ENCODE assay signal across 21 cellular contexts in the genomic region with DNA sequence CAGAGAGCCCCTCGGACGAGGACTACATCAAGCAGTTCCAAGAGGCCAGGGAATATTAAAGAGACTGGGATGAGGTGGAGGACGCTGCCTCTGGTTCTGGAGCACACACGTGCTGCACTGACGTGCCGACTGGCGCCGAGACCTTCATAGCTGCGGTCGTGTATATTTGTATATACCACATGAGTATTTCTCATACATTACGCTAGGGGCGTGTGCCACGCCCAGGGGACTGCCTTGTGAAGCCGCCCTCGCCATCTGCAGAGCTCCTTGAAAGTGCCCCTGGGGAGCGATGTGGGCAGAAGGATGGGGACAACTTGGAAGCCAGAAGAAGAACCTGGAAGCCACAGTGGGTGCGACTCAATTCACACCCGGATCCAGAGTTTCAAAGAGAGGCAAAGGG.
DNase-seq lines count a peak whose midpoint lies in the region; ATAC-seq and TF ChIP-seq lines count a peak whose summit lies in the region.
"Had no signal": no experiment of that assay in that cellular context is flagged by ENCODE, and none has a peak within 500 bp of the region (broad histone marks: within the 10 kb centered on the region; RNA-seq: fewer than 3 reads in every experiment).

No MANE protein-coding gene starts in this region.

- no peaks in the 10 kb centered on the region for H3K36me3 ChIP-seq in BLaER1
- no peaks in the 10 kb centered on the region for H3K36me3 ChIP-seq in CD4-positive, alpha-beta memory T cell (ENCODE audit: insufficient read depth, low read length)
- no peaks in the 10 kb centered on the region for H3K36me3 ChIP-seq in CD8-positive, alpha-beta T cell (ENCODE audit: insufficient read depth, low read length)

- no peaks in the 10 kb centered on the region for H3K4me1 Mint-ChIP-seq in CD4-positive, alpha-beta memory T cell
- H3K4me1 Mint-ChIP-seq in CD8-positive, alpha-beta T cell (ENCODE audit: low read depth) = no peaks in the 10 kb centered on the region

- CTCF ChIA-PET in CD4-positive, alpha-beta memory T cell (lab: Charles Lee; ENCODE audit: partially characterized antibody) = no interaction called here
- CTCF ChIA-PET in CD8-positive, alpha-beta T cell (lab: Charles Lee) = no interaction called here

- peak overlapping the region; percentile 65 for H3K4me2 ChIP-seq in BLaER1
- H3K4me2 ChIP-seq: A549, KMS-11 had no signal

- POLR2A ChIA-PET in CD4-positive, alpha-beta memory T cell (lab: Charles Lee; ENCODE audit: partially characterized antibody) = no interaction called here
- POLR2A ChIA-PET in CD8-positive, alpha-beta T cell (lab: Charles Lee) = no interaction called here

- DNase-seq in GM13976 (ENCODE audit: low spot score) = peak; percentile 1
- peak; percentile 93 for DNase-seq in NCI-H2171 (lab: John Stamatoyannopoulos, UW)
- no peak for DNase-seq in amniotic stem cell (lab: John Stamatoyannopoulos, UW)
- no peak for DNase-seq in CD4-positive, alpha-beta memory T cell
- no peak for DNase-seq in KBM-7
- DNase-seq in CD8-positive, alpha-beta T cell = no peak
- DNase-seq: AML-193, NCI-H1105, NCI-H1436 treated with DMSO at 0.1 percent for 48 hours, NCI-H187 treated with DMSO at 0.1 percent for 48 hours, NCI-H446, NCI-H526 treated with DMSO at 0.1 percent for 48 hours, SHP77 treated with DMSO at 0.1 percent for 48 hours, SW 1271, T-helper 17 cell, T1000 had no signal

- no peak overlapping the region for H3K27ac Mint-ChIP-seq in CD4-positive, alpha-beta memory T cell
- H3K27ac Mint-ChIP-seq in CD8-positive, alpha-beta T cell = no peak overlapping the region
- H3K27ac Mint-ChIP-seq: T-helper 17 cell had no signal

- no peak overlapping the region for H3K4me3 Mint-ChIP-seq in CD4-positive, alpha-beta memory T cell
- H3K4me3 Mint-ChIP-seq in CD8-positive, alpha-beta T cell = no peak overlapping the region
- H3K4me3 Mint-ChIP-seq: T-helper 17 cell had no signal

- H4K20me1 ChIP-seq in BLaER1 = no peaks in the 10 kb centered on the region

- H3K9me3 Mint-ChIP-seq in CD4-positive, alpha-beta memory T cell = peaks cover 0 to 3% (median 0%) of the 10 kb centered on the region in 8 donors
- no peaks in the 10 kb centered on the region for H3K9me3 Mint-ChIP-seq in CD8-positive, alpha-beta T cell

- in situ Hi-C loops in GM13976 (cut with MboI; ENCODE audit: low sequenced_read_pairs, unreplicated experiment) (loop anchor here (10.0 kb wide), 1 partner anchor 185 kb away; no protein-coding TSS in a partner anchor), KBM-7 (cut with MboI; ENCODE audit: low pct_unique_long_range_greater_than_20kb, low sequenced_read_pairs) (no loop called here)

- H3K36me3 Mint-ChIP-seq in CD4-positive, alpha-beta memory T cell = peaks cover 5 to 12% of the 10 kb centered on the region in 2 donors
- H3K36me3 Mint-ChIP-seq in CD8-positive, alpha-beta T cell = no peaks in the 10 kb centered on the region

- H3K27me3 Mint-ChIP-seq in CD4-positive, alpha-beta memory T cell = no peaks in the 10 kb centered on the region
- peaks cover 4% of the 10 kb centered on the region for H3K27me3 Mint-ChIP-seq in CD8-positive, alpha-beta T cell (ENCODE audit: low read depth)
- H3K27me3 Mint-ChIP-seq: T-helper 17 cell had no signal

- no peak overlapping the region for H3K4me3 ChIP-seq in BLaER1
- H3K4me3 ChIP-seq in CD4-positive, alpha-beta memory T cell (ENCODE audit: low read length in 2 of 2) = no peak overlapping the region
- no peak overlapping the region for H3K4me3 ChIP-seq in CD8-positive, alpha-beta T cell (ENCODE audit: low read depth, low read length)
- H3K4me3 ChIP-seq: A549, GM12878 had no signal

- H3K27me3 ChIP-seq in BLaER1 = no peaks in the 10 kb centered on the region
- no peaks in the 10 kb centered on the region for H3K27me3 ChIP-seq in CD4-positive, alpha-beta memory T cell (ENCODE audit: insufficient read depth, low read length)
- no peaks in the 10 kb centered on the region for H3K27me3 ChIP-seq in CD8-positive, alpha-beta T cell (ENCODE audit: insufficient read depth, low read length)

- H3K9me3 ChIP-seq in BLaER1 = no peaks in the 10 kb centered on the region
- H3K9me3 ChIP-seq in CD4-positive, alpha-beta memory T cell (ENCODE audit: control insufficient read depth in 1 of 2, low read length in 2 of 2) = no peaks in the 10 kb centered on the region
- H3K9me3 ChIP-seq in CD8-positive, alpha-beta T cell (ENCODE audit: low read length) = no peaks in the 10 kb centered on the region
- H3K9me3 ChIP-seq: A549 had no signal

- intact Hi-C loops in CD4-positive, alpha-beta memory T cell (cut with micrococcal nuclease) = no loop called here
- intact Hi-C loops in CD8-positive, alpha-beta T cell (cut with DNase I, micrococcal nuclease) = no loop called here

- no peak for TF ChIP-seq CTCF in GM13976 (IDR thresholded peaks at IDR 0.05; ENCODE audit: borderline replicate concordance, control extremely low read depth, extremely low read depth, insufficient read depth, missing control alignments)
- TF ChIP-seq CTCF in CD8-positive, alpha-beta T cell (IDR thresholded peaks at IDR 0.05) = no peak

- ATAC-seq in SK-N-SH treated with all-trans-retinoic acid at 6 μM for 48 hours = peak; percentile 78
- no peak for ATAC-seq in CD8-positive, alpha-beta T cell
- ATAC-seq: A549, GM12878, T-helper 17 cell had no signal

- H3K27ac ChIP-seq in BLaER1 = no peak overlapping the region
- H3K27ac ChIP-seq in CD4-positive, alpha-beta memory T cell (ENCODE audit: low read depth, low read length) = no peak overlapping the region
- no peak overlapping the region for H3K27ac ChIP-seq in CD8-positive, alpha-beta T cell (ENCODE audit: low read depth, low read length)
- H3K27ac ChIP-seq: A549, KMS-11 had no signal

- H3K4me1 ChIP-seq in BLaER1 = peaks cover 35% of the 10 kb centered on the region
- H3K4me1 ChIP-seq in CD4-positive, alpha-beta memory T cell (ENCODE audit: insufficient read depth, low read length) = no peaks in the 10 kb centered on the region
- no peaks in the 10 kb centered on the region for H3K4me1 ChIP-seq in CD8-positive, alpha-beta T cell (ENCODE audit: insufficient read depth, low read length)
- H3K4me1 ChIP-seq: A549 had no signal

- H3K9ac ChIP-seq in BLaER1 = no peak overlapping the region
- H3K9ac ChIP-seq: KMS-11 had no signal

TF ChIP-seq in SK-N-SH treated with all-trans-retinoic acid at 6 μM for 48 hours, 23 proteins besides CTCF, POLR2A, EP300 and RAD21:
- TF ChIP-seq ZFP3 (CRISPR knock-in tag; IDR thresholded peaks at IDR 0.05) = no peak

Comparison
In these comparisons a context has a peak if more than half of its experiments do, and no peak if none do; other contexts are left out.
1. DNase-seq: peak in GM13976 (single experiment) and NCI-H2171 (single experiment); none in amniotic stem cell (single experiment), CD4-positive, alpha-beta memory T cell (0 of 5), KBM-7 (single experiment) and CD8-positive, alpha-beta T cell (0 of 7).